In the genomic region with DNA sequence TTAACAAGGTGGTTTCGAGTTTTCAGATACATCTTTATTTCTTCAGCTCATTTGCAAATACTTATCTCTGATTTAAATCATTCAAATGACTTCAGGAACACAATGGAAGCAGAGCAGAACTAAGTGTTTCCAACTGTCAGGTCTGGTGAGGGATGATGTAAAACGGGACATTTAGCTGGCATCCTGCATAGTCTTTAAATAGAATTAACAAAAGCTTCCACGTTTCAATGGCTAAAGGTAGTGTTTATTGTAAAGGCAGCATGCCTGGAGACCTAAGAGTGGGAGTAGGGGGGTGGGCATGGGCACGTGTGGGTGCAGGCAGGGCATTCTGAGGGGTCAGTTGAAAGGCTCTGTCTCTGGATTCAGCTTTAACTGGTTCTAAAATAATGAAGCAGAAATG, we compare ENCODE assay signal across 20 cellular contexts.
"Had no signal": no experiment of that assay in that cellular context is flagged by ENCODE, and none has a peak within 500 bp of the region (broad histone marks: within the 10 kb centered on the region; RNA-seq: fewer than 3 reads in every experiment).

No MANE protein-coding gene starts in this region.

- H3K9me3 ChIP-seq: ascending aorta, sigmoid colon, stomach, suprapubic skin, tibial nerve had no signal

- H3K36me3 ChIP-seq: ascending aorta, sigmoid colon, stomach, suprapubic skin, tibial nerve had no signal

- H3K4me1 Mint-ChIP-seq: activated naive CD4-positive, alpha-beta T cell treated with anti-CD3 and anti-CD28 coated beads, Interleukin-2, amount 50 U/mL, for 24 hours; naive B cell; stimulated activated memory B cell treated with anti-CD40 and anti-IgM and Interleukin-4, amounts not matched to agents 10 μg/mL and 1 μg/mL and 100 μg/mL, for 72 hours had no signal

- H3K4me2 ChIP-seq: smooth muscle cell had no signal

- DNase-seq: activated CD4-positive, alpha-beta T cell treated with anti-CD3 and anti-CD28 coated beads for 1 hour; activated CD4-positive, alpha-beta T cell treated with anti-CD3 and anti-CD28 coated beads, Interleukin-2, amount 50 U/mL, for 1 hour; activated gamma-delta T cell treated with Interleukin-2 at 50 U/mL for 16 hours; activated T-cell treated with anti-CD3 and anti-CD28 coated beads, Interleukin-2, amount 50 U/mL, for 1 hour; effector memory CD4-positive, alpha-beta T cell; hippocampal formation; naive B cell; retina; sigmoid colon; stimulated activated CD4-positive, alpha-beta T cell treated with anti-CD3 and anti-CD28 coated beads, Interleukin-15, amount 100 ng/mL, for 24 hours; stomach; T-helper 9 cell had no signal

- H3K4me1 ChIP-seq: ascending aorta had no signal

- H3K4me3 ChIP-seq: ascending aorta, sigmoid colon, smooth muscle cell, stomach, suprapubic skin, tibial nerve had no signal

- H3K27ac ChIP-seq: ascending aorta, stomach, suprapubic skin, tibial nerve had no signal

- H3K27me3 Mint-ChIP-seq: activated naive CD4-positive, alpha-beta T cell treated with anti-CD3 and anti-CD28 coated beads, Interleukin-2, amount 50 U/mL, for 24 hours; central memory CD8-positive, alpha-beta T cell; naive B cell; stimulated activated memory B cell treated with anti-CD40 and anti-IgM and Interleukin-4, amounts not matched to agents 10 μg/mL and 1 μg/mL and 100 μg/mL, for 72 hours had no signal

- H3K36me3 Mint-ChIP-seq: activated naive CD4-positive, alpha-beta T cell treated with anti-CD3 and anti-CD28 coated beads, Interleukin-2, amount 50 U/mL, for 24 hours; naive B cell; stimulated activated memory B cell treated with anti-CD40 and anti-IgM and Interleukin-4, amounts not matched to agents 10 μg/mL and 1 μg/mL and 100 μg/mL, for 72 hours had no signal

- H3K9me3 Mint-ChIP-seq: activated naive CD4-positive, alpha-beta T cell treated with anti-CD3 and anti-CD28 coated beads, Interleukin-2, amount 50 U/mL, for 24 hours; central memory CD8-positive, alpha-beta T cell; naive B cell; stimulated activated memory B cell treated with anti-CD40 and anti-IgM and Interleukin-4, amounts not matched to agents 10 μg/mL and 1 μg/mL and 100 μg/mL, for 72 hours had no signal

- H3K27me3 ChIP-seq: ascending aorta, sigmoid colon, stomach, suprapubic skin, tibial nerve had no signal

- H3K27ac Mint-ChIP-seq: activated naive CD4-positive, alpha-beta T cell treated with anti-CD3 and anti-CD28 coated beads, Interleukin-2, amount 50 U/mL, for 24 hours; progenitor cell of endocrine pancreas; stimulated activated memory B cell treated with anti-CD40 and anti-IgM and Interleukin-4, amounts not matched to agents 10 μg/mL and 1 μg/mL and 100 μg/mL, for 72 hours had no signal

- H3K4me3 Mint-ChIP-seq: activated naive CD4-positive, alpha-beta T cell treated with anti-CD3 and anti-CD28 coated beads, Interleukin-2, amount 50 U/mL, for 24 hours; central memory CD8-positive, alpha-beta T cell; naive B cell; stimulated activated memory B cell treated with anti-CD40 and anti-IgM and Interleukin-4, amounts not matched to agents 10 μg/mL and 1 μg/mL and 100 μg/mL, for 72 hours had no signal
